Comparison of ENCODE assay signal across 8 cellular contexts in the genomic region with DNA sequence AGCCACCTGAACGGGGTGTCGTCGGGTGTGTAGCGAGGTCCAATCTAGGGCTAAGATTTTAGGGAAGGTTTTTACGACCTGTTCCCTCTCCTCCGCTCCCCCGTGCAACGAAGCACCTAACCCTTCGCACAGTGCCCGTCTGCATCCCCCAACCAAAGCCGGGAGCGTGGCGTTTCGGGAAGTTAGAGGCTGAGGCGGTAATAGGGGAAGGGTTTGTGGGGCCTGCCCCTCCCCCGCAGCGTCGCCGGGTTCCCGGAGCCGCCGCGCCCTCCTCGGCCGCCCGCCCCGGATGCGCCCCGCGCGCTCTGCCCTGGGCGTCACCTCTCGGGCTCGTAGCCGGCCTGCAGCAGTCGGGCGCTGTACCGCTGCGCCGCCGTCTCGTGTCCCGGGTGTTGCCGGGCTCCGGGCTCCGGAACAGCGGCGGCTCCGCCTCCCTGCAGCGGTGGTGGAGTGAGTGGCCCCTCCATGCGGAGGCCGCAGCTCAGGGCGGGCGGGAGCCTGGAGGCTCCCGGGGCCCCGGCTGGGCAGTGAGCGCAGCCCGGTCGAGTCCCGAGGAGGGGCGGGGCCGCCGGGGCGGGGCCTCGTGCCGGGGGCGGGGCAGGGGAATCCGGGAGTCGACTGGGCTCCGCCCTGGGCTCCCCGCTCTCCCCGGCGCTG. TPM values are rescaled to one million over a fixed set of nuclear protein-coding genes. Genes with fewer than 3 reads are reported as not detected.
DNase-seq lines count a peak whose midpoint lies in the region; ATAC-seq and TF ChIP-seq lines count a peak whose summit lies in the region.

A gene (minus strand): TSS at position 548 of the 657 bp plus-strand sequence. CDS start 81 bp downstream, at position 467.

- H3K79me1 ChIP-seq in mesenchymal stem cell (replicated peaks; ENCODE audit: low read length, poor library complexity, severe bottlenecking), result no peaks in the 10 kb centered on the region

- peak; percentile 79 for ATAC-seq in HG03045 (IDR thresholded peaks at IDR 0.05; ENCODE audit: unreplicated experiment)

- H3K14ac ChIP-seq in mesenchymal stem cell (ENCODE audit: low read length in 2 of 2), result peak within 1 kb of the TSS in 1 of 2 experiments; percentile 35

- H4K8ac ChIP-seq in mesenchymal stem cell (ENCODE audit: low read length), result peak within 1 kb of the TSS; percentile 57

- peak within 1 kb of the TSS; percentile 5 to 57 for H3K4ac ChIP-seq in mesenchymal stem cell (ENCODE audit: low read depth in 1 of 2, low read length in 2 of 2)

- no peak for TF ChIP-seq CTCF in AG09309 (IDR thresholded peaks at IDR 0.05; ENCODE audit: control insufficient read depth, insufficient read depth, low read depth, low read length, missing control alignments)

- H2AFZ ChIP-seq in mesenchymal stem cell (ENCODE audit: low read depth, low read length), result peak within 1 kb of the TSS; percentile 90

- H3K18ac ChIP-seq in mesenchymal stem cell (ENCODE audit: low read depth in 1 of 2, low read length in 2 of 2), result peak within 1 kb of the TSS; percentile 38 to 88

- H3K9me3 ChIP-seq in effector memory CD4-positive, alpha-beta T cell (ENCODE audit: control insufficient read depth, low read length), result no peaks in the 10 kb centered on the region
- no peaks in the 10 kb centered on the region for H3K9me3 ChIP-seq in mesenchymal stem cell (ENCODE audit: control insufficient read depth, low read length)

- H3K27ac ChIP-seq in effector memory CD4-positive, alpha-beta T cell (ENCODE audit: insufficient read depth, low read length, poor library complexity, severe bottlenecking), result peak within 1 kb of the TSS; percentile 72
- peak within 1 kb of the TSS; percentile 70 for H3K27ac ChIP-seq in mesenchymal stem cell (ENCODE audit: low read length, poor library complexity, severe bottlenecking)

- H3K27me3 Mint-ChIP-seq in activated CD4-positive, alpha-beta memory T cell treated with anti-CD3 and anti-CD28 coated beads, Interleukin-2, amount 10 ng/mL, durations not matched to agents 7 days and 5 days, result peaks cover 20% of the 10 kb centered on the region

- DNase-seq in AG09309 (ENCODE audit: low read depth) (no peak), NCI-H69 (lab: John Stamatoyannopoulos, UW) (peak; percentile 89), mesenchymal stem cell (peak; percentile 86)
- peak; percentile 88 for DNase-seq in activated CD4-positive, alpha-beta memory T cell treated with anti-CD3 and anti-CD28 coated beads, Interleukin-2, amount 10 ng/mL, durations not matched to agents 7 days and 5 days
- DNase-seq in effector memory CD4-positive, alpha-beta T cell, result peak; percentile 80 to 84 (median 81)
- DNase-seq in stimulated activated CD8-positive, alpha-beta memory T cell treated with anti-CD3 and anti-CD28 coated beads, Interleukin-12 subunit alpha, Interleukin-12 subunit beta, amount 100 ng/mL, for 24 hours (ENCODE audit: extremely low read depth), result peak; percentile 71

- H2BK15ac ChIP-seq in mesenchymal stem cell (ENCODE audit: low read depth, poor library complexity, severe bottlenecking), result peak within 1 kb of the TSS; percentile 76

- peak within 1 kb of the TSS; percentile 41 for H4K91ac ChIP-seq in mesenchymal stem cell (ENCODE audit: low read length)

- no peak within 1 kb of the TSS for H3K23ac ChIP-seq in mesenchymal stem cell (ENCODE audit: low read length in 2 of 2)

- peak within 1 kb of the TSS; percentile 93 for H3K9ac ChIP-seq in mesenchymal stem cell (ENCODE audit: low read length)

- H3K4me3 ChIP-seq in AG09309 (ENCODE audit: control insufficient read depth, low read depth, low read length) (peak within 1 kb of the TSS; percentile 85), mesenchymal stem cell (ENCODE audit: insufficient read depth in 1 of 2, low read depth in 1 of 2, low read length in 2 of 2) (peak within 1 kb of the TSS; percentile 66 to 94)
- peak within 1 kb of the TSS; percentile 67 for H3K4me3 ChIP-seq in effector memory CD4-positive, alpha-beta T cell (ENCODE audit: insufficient read depth, low read depth, low read length, poor library complexity, severe bottlenecking)

- H3K4me2 ChIP-seq in mesenchymal stem cell (ENCODE audit: low read length, poor library complexity, severe bottlenecking), result peak within 1 kb of the TSS; percentile 90

- H3K4me1 ChIP-seq in effector memory CD4-positive, alpha-beta T cell (ENCODE audit: control insufficient read depth, insufficient read depth, low read length, poor library complexity, severe bottlenecking), result peaks cover 40% of the 10 kb centered on the region
- H3K4me1 ChIP-seq in mesenchymal stem cell (ENCODE audit: control insufficient read depth, insufficient read depth, low read depth, low read length), result peaks cover 26% of the 10 kb centered on the region

- H3K4me3 Mint-ChIP-seq in activated CD4-positive, alpha-beta memory T cell treated with anti-CD3 and anti-CD28 coated beads, Interleukin-2, amount 10 ng/mL, durations not matched to agents 7 days and 5 days, result peak within 1 kb of the TSS; percentile 87

- H3K27ac Mint-ChIP-seq in activated CD4-positive, alpha-beta memory T cell treated with anti-CD3 and anti-CD28 coated beads, Interleukin-2, amount 10 ng/mL, durations not matched to agents 7 days and 5 days, result peak within 1 kb of the TSS; percentile 80

- WGBS in mesenchymal stem cell, result under 1% methylated on average over 59 of the region's 73 CpGs

- peak; percentile 47 for TF ChIP-seq POLR2A in GM18526 (IDR thresholded peaks at IDR 0.05; ENCODE audit: extremely low read depth, insufficient read length)

- no peaks in the 10 kb centered on the region for H3K9me3 Mint-ChIP-seq in activated CD4-positive, alpha-beta memory T cell treated with anti-CD3 and anti-CD28 coated beads, Interleukin-2, amount 10 ng/mL, durations not matched to agents 7 days and 5 days

- peak within 1 kb of the TSS; percentile 72 to 81 for H2BK12ac ChIP-seq in mesenchymal stem cell (ENCODE audit: low read length in 2 of 2)

- peak within 1 kb of the TSS; percentile 56 for H2BK120ac ChIP-seq in mesenchymal stem cell (ENCODE audit: low read depth, low read length)

- peaks cover 4% of the 10 kb centered on the region for H3K36me3 Mint-ChIP-seq in activated CD4-positive, alpha-beta memory T cell treated with anti-CD3 and anti-CD28 coated beads, Interleukin-2, amount 10 ng/mL, durations not matched to agents 7 days and 5 days (ENCODE audit: low read depth)

- H3K4me1 Mint-ChIP-seq in activated CD4-positive, alpha-beta memory T cell treated with anti-CD3 and anti-CD28 coated beads, Interleukin-2, amount 10 ng/mL, durations not matched to agents 7 days and 5 days, result peaks cover 36% of the 10 kb centered on the region

- H2AK5ac ChIP-seq in mesenchymal stem cell (ENCODE audit: low read length, severe bottlenecking), result no peak within 1 kb of the TSS

- CTCF ChIA-PET in activated CD4-positive, alpha-beta memory T cell treated with anti-CD3 and anti-CD28 coated beads, Interleukin-2, amount 10 ng/mL, durations not matched to agents 7 days and 5 days (lab: Charles Lee), result interaction anchor here (1.2 to 13.0 kb wide), 7 partner anchors 10 to 50 kb away, joined by 5 to 167 read pairs (median 8); a partner anchor contains a TSS

- no peaks in the 10 kb centered on the region for H3K27me3 ChIP-seq in effector memory CD4-positive, alpha-beta T cell (replicated peaks; ENCODE audit: control insufficient read depth, insufficient read depth, low read length, poor library complexity, severe bottlenecking)
- peaks cover 5 to 11% of the 10 kb centered on the region in 2 experiments for H3K27me3 ChIP-seq in mesenchymal stem cell (ENCODE audit: control insufficient read depth in 1 of 2, insufficient read depth in 1 of 2, low read length in 2 of 2)

- POLR2A ChIA-PET in activated CD4-positive, alpha-beta memory T cell treated with anti-CD3 and anti-CD28 coated beads, Interleukin-2, amount 10 ng/mL, durations not matched to agents 7 days and 5 days (lab: Charles Lee), result interaction anchor here (0.9 to 4.5 kb wide), 4 partner anchors 9 to 52 kb away, joined by 3 to 21 read pairs (median 10); no protein-coding TSS in a partner anchor

- no peak within 1 kb of the TSS for H2BK5ac ChIP-seq in mesenchymal stem cell (ENCODE audit: low read depth, low read length, poor library complexity, severe bottlenecking)

- H3K36me3 ChIP-seq in effector memory CD4-positive, alpha-beta T cell (ENCODE audit: control insufficient read depth, insufficient read depth, low read length), result no peaks in the 10 kb centered on the region
- no peaks in the 10 kb centered on the region for H3K36me3 ChIP-seq in mesenchymal stem cell (ENCODE audit: control insufficient read depth in 1 of 2, insufficient read depth in 2 of 2, low read depth in 1 of 2, low read length in 2 of 2)

RNA-seq across cellular contexts. Expression of the gene that starts here (rescaled TPM):
- 10 to 100 TPM; 64.7 to 67.4 TPM for total RNA-seq in activated CD4-positive, alpha-beta memory T cell treated with anti-CD3 and anti-CD28 coated beads, Interleukin-2, amount 10 ng/mL, durations not matched to agents 7 days and 5 days
- polyA plus RNA-seq in mesenchymal stem cell (2013, experiment 1 of 2), result 51.2 TPM
- 51.6 TPM for polyA plus RNA-seq in mesenchymal stem cell (2013, experiment 2 of 2)
